In genomic region chr10:44716470-44716869, GRCh38 we compare ENCODE assay signal across 25 cellular contexts.
"Had no signal": no experiment of that assay in that cellular context is flagged by ENCODE, and none has a peak within 500 bp of the region (broad histone marks: within the 10 kb centered on the region; RNA-seq: fewer than 3 reads in every experiment).

No MANE protein-coding gene starts in this region.

- H3K4me3 Mint-ChIP-seq: naive thymus-derived CD8-positive, alpha-beta T cell; stimulated activated naive B cell treated with anti-CD40 and anti-IgM and Interleukin-4, amounts not matched to agents 10 μg/mL and 1 μg/mL and 100 μg/mL, for 72 hours; stimulated activated naive CD8-positive, alpha-beta T cell treated with anti-CD3 and anti-CD28 coated beads, Interleukin-15, Interleukin-2, amounts not matched to agents 100 ng/mL and 50 ng/mL, for 24 hours had no signal

- H3K9me3 ChIP-seq: gastrocnemius medialis, ovary, right lobe of liver, transverse colon, vagina had no signal

- H3K4me1 ChIP-seq: gastrocnemius medialis, right lobe of liver, transverse colon, vagina had no signal

- H3K27me3 ChIP-seq: gastrocnemius medialis, ovary, right lobe of liver, transverse colon, vagina had no signal

- H3K27ac Mint-ChIP-seq: naive thymus-derived CD8-positive, alpha-beta T cell; stimulated activated naive B cell treated with anti-CD40 and anti-IgM and Interleukin-4, amounts not matched to agents 10 μg/mL and 1 μg/mL and 100 μg/mL, for 72 hours; stimulated activated naive CD8-positive, alpha-beta T cell treated with anti-CD3 and anti-CD28 coated beads, Interleukin-15, Interleukin-2, amounts not matched to agents 100 ng/mL and 50 ng/mL, for 24 hours had no signal

- H3K4me3 ChIP-seq: coronary artery, gastrocnemius medialis, lung, ovary, right lobe of liver, transverse colon, vagina had no signal

- H3K36me3 ChIP-seq: gastrocnemius medialis, ovary, right lobe of liver, transverse colon, vagina had no signal

- H3K4me1 Mint-ChIP-seq: naive thymus-derived CD8-positive, alpha-beta T cell had no signal

- ATAC-seq: gastrocnemius medialis; left lobe of liver; naive thymus-derived CD8-positive, alpha-beta T cell; right lobe of liver; stimulated activated naive B cell treated with anti-CD40 and anti-IgM and Interleukin-4, amounts not matched to agents 10 μg/mL and 1 μg/mL and 100 μg/mL, for 72 hours had no signal

- DNase-seq: dermis blood vessel endothelial cell; effector memory CD4-positive, alpha-beta T cell; foreskin fibroblast; gastrocnemius medialis; head of caudate nucleus; mesendoderm; midbrain; naive thymus-derived CD8-positive, alpha-beta T cell; occipital lobe; ovary; posterior cingulate gyrus; retina; right lobe of liver; small intestine; stimulated activated CD4-positive, alpha-beta T cell treated with anti-CD3 and anti-CD28 coated beads, Interleukin-15, amount 100 ng/mL, for 24 hours; stimulated activated CD4-positive, alpha-beta T cell treated with anti-CD3 and anti-CD28 coated beads, Interleukin-2, amount 100 ng/mL, for 48 hours; stimulated activated naive B cell treated with anti-CD40 and anti-IgM and Interleukin-4, amounts not matched to agents 10 μg/mL and 1 μg/mL and 100 μg/mL, for 72 hours; transverse colon had no signal

- H3K27ac ChIP-seq: coronary artery, gastrocnemius medialis, ovary, right lobe of liver, transverse colon, vagina had no signal

- H3K36me3 Mint-ChIP-seq: stimulated activated naive B cell treated with anti-CD40 and anti-IgM and Interleukin-4, amounts not matched to agents 10 μg/mL and 1 μg/mL and 100 μg/mL, for 72 hours had no signal

- FAIRE-seq: endothelial cell of umbilical vein, keratinocyte, small intestine had no signal
